8 cellular contexts compared by ENCODE assay signal in the genomic region with DNA sequence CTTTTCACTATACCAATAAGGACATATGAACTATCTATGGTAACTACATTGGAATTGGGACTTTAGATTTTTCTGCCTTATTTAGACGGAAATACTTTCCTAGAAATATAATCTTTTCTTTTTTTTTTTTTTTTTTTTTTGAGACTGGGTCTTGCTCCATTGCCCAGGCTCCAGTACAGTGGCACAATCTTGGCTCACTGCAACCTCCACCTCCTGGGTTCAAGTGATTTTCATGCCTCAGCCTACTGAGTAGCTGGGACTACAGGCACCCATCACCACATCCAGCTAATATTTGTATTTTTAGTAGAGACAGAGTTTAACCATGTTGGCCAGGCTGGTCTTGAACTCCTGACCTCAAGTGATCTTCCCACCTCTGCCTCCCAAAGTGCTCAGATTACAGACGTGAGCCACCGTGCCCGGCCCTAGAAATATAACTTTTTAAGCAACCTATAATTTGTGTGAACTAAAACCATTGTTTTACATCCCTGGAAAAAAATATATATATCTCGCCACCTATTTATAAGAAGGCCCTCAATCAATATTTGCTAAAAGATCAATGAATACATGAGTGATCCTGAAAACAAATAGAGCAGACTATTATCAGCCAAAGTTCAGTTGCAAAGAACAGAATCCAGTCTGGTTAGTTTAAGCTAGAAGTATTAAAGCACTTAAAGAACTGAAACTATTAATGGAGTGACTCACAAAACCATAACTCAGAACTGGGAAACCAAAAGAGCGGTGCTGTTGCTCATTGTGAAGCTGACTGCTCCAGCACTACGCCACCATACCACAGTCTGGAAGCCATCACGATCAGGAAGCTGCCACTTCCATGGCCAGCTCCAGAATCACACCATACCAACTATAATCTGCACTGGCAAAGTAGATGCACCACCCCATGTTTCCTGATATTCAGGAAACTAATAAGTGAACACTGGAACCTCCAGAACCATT. TPM values are rescaled to one million over a fixed set of nuclear protein-coding genes. Genes with fewer than 3 reads are reported as not detected.
A peak's percentile ranks its signal among the peaks of the same experiment; 100 is the strongest.
DNase-seq lines count a peak whose midpoint lies in the region; ATAC-seq and TF ChIP-seq lines count a peak whose summit lies in the region.

No MANE protein-coding gene starts in this region.

- H3F3A ChIP-seq in GM23248 (ENCODE audit: insufficient read depth): no peaks in the 10 kb centered on the region

- H2AFZ ChIP-seq in GM23248: no peak overlapping the region

- in situ Hi-C loops in GM23248 (cut with MboI): no loop called here

- DNase-seq in GM23248: peak; percentile 30
- peak; percentile 94 for DNase-seq in MV-4-11 (lab: John Stamatoyannopoulos, UW)
- peak; percentile 67 for DNase-seq in iris pigment epithelial cell (ENCODE audit: low read depth)
- DNase-seq in SW 1271 (lab: John Stamatoyannopoulos, UW): no peak
- no peak for DNase-seq in left colon
- DNase-seq in esophagus muscularis mucosa (ENCODE audit: extremely low spot score): no peak
- DNase-seq in 8988T: no peak

- no peaks in the 10 kb centered on the region for H3K9me3 ChIP-seq in GM23248 (ENCODE audit: low read depth)
- no peaks in the 10 kb centered on the region for H3K9me3 ChIP-seq in esophagus muscularis mucosa

- H3K9me2 ChIP-seq in GM23248 (ENCODE audit: insufficient read depth): no peaks in the 10 kb centered on the region

- H3K4me1 ChIP-seq in GM23248 (ENCODE audit: insufficient read depth) (0 out of 2 replicates have a peak, but pooled peaks cover 13% of the 10 kb centered on the region), esophagus muscularis mucosa (no peaks in the 10 kb centered on the region)

- 85 to 86% methylated on average over 7 to 8 of the region's 8 CpGs for whole genome bisulfite sequencing in GM23248 (ENCODE audit: low coverage in 1 of 2, low lambda C conversion rate in 2 of 2, missing lambda C conversion rate in 2 of 2), 2 experiments
- WGBS in esophagus muscularis mucosa: 84% methylated on average over 8 of the region's 8 CpGs

- H3K27me3 ChIP-seq in GM23248 (replicated peaks; ENCODE audit: insufficient read depth) (no peaks in the 10 kb centered on the region), esophagus muscularis mucosa (no peaks in the 10 kb centered on the region)

- H3K9ac ChIP-seq in GM23248: no peak overlapping the region

- no peak for TF ChIP-seq POLR2A in esophagus muscularis mucosa (IDR thresholded peaks at IDR 0.05; ENCODE audit: low read depth)

- no peak overlapping the region for H3K4me2 ChIP-seq in GM23248 (ENCODE audit: unreplicated experiment)

- no peaks in the 10 kb centered on the region for H3K36me3 ChIP-seq in GM23248 (ENCODE audit: low read depth)
- no peaks in the 10 kb centered on the region for H3K36me3 ChIP-seq in esophagus muscularis mucosa

- no peak for TF ChIP-seq CTCF in esophagus muscularis mucosa (IDR thresholded peaks at IDR 0.05)

- no peak overlapping the region for H3K4me3 ChIP-seq in GM23248
- no peak overlapping the region for H3K4me3 ChIP-seq in esophagus muscularis mucosa

- no peaks in the 10 kb centered on the region for H3K79me2 ChIP-seq in GM23248 (ENCODE audit: insufficient read depth)

- intact Hi-C loops in left colon (cut with DNase I, micrococcal nuclease): no loop called here
- intact Hi-C loops in esophagus muscularis mucosa (cut with DNase I): no loop called here

- peak; percentile 58 for ATAC-seq in GM18517 (IDR thresholded peaks at IDR 0.05; ENCODE audit: unreplicated experiment)
- ATAC-seq in left colon: no peak

- no peak for TF ChIP-seq EP300 in esophagus muscularis mucosa (IDR thresholded peaks at IDR 0.05)

- H3K27ac ChIP-seq in GM23248 (no peak overlapping the region), esophagus muscularis mucosa (replicated peaks in 1 of 4) (no peak overlapping the region)

- H4K20me1 ChIP-seq in GM23248 (ENCODE audit: insufficient read depth): no peaks in the 10 kb centered on the region

RNA-seq across cellular contexts. Expression of a gene that starts 8.4 kb away (rescaled TPM):
- 34.9 and 42.6 TPM in 2 replicates for total RNA-seq in GM23248 (2014; rRNA removed; shearing (Covaris generic))
- 31.3 and 32.6 TPM in 2 replicates for polyA plus RNA-seq in GM23248 (2016; fragmentation: Nextera tagmentation; extraction: Ambion mirVana)
- total RNA-seq in left colon: 10 to 100 TPM; 43.3 to 45.8 TPM
- total RNA-seq in esophagus muscularis mucosa: 10 to 100 TPM; 50.2 to 61.5 (median 54.0) TPM

RNA-seq across cellular contexts. Expression of a gene that starts 54.8 kb away (rescaled TPM):
- 8.6 and 10.8 TPM in 2 replicates for total RNA-seq in GM23248 (2014; rRNA removed; shearing (Covaris generic))
- polyA plus RNA-seq in GM23248 (2016; fragmentation: Nextera tagmentation; extraction: Ambion mirVana): 7.6 and 8.8 TPM in 2 replicates
- total RNA-seq in left colon (10 to 100 TPM; 51.6 to 59.0 TPM), esophagus muscularis mucosa (10 to 100 TPM in 3 of 4 donors, 1 to 10 TPM in 1; 8.3 to 14.6 (median 11.6) TPM)

Comparison
In these comparisons a context has a peak if more than half of its experiments do, and no peak if none do; other contexts are left out.
1. DNase-seq: peak in GM23248 (single experiment), MV-4-11 (single experiment) and iris pigment epithelial cell (single experiment); none in SW 1271 (0 of 2), left colon (0 of 2), esophagus muscularis mucosa (single experiment) and 8988T (single experiment).